ENCODE assay signal across 17 cellular contexts in the genomic region with DNA sequence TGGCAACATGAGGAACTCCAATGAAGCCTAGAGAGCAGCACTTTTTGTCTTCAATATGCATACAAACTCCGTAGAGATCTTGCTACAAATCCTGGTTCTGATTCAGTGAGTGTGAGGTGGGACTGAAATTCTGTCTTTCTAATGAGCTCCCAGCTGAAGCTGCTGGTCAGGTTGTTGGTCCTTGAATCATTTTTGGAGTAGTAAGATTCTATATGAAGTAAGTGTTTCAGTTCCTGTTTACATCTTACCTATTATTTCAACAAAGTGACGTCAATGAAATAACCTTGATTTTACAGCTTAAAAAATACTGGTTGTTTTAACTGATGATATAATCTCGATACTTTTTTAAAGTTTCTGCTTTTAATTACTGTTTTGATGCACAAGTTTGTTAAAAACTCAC. TPM values are rescaled to one million over a fixed set of nuclear protein-coding genes. Genes with fewer than 3 reads are reported as not detected.
DNase-seq lines count a peak whose midpoint lies in the region; ATAC-seq, FAIRE-seq and TF ChIP-seq lines count a peak whose summit lies in the region.
"Had no signal": no experiment of that assay in that cellular context is flagged by ENCODE, and none has a peak within 500 bp of the region (broad histone marks: within the 10 kb centered on the region; RNA-seq: fewer than 3 reads in every experiment).

No MANE protein-coding gene starts in this region.

- TF ChIP-seq POLR2A in GM12891 (IDR thresholded peaks at IDR 0.05; ENCODE audit: low read depth, low read length), result no peak
- TF ChIP-seq POLR2A in Peyer's patch (IDR thresholded peaks at IDR 0.05), result no peak
- TF ChIP-seq POLR2A in stomach (IDR thresholded peaks at IDR 0.05), result no peak

- H3K36me3 ChIP-seq in Peyer's patch, result no peaks in the 10 kb centered on the region
- H3K36me3 ChIP-seq in stomach, result peaks cover 0 to 23% (median 10%) of the 10 kb centered on the region in 4 donors
- H3K36me3 ChIP-seq: ovary, SJCRH30 had no signal

- H3K9me3 ChIP-seq in Peyer's patch, result no peaks in the 10 kb centered on the region
- H3K9me3 ChIP-seq in stomach, result no peaks in the 10 kb centered on the region
- H3K9me3 ChIP-seq: mucosa of descending colon, ovary, SJCRH30 had no signal

- no peak for TF ChIP-seq EP300 in stomach (IDR thresholded peaks at IDR 0.05)

- DNase-seq in GM12891 (ENCODE audit: insufficient read length, low spot score) (no peak), NCI-H1092 (lab: John Stamatoyannopoulos, UW) (no peak), Right ventricle myocardium inferior (ENCODE audit: missing footprints) (no peak), Peyer's patch (no peak), stomach (no peak)
- DNase-seq: activated CD4-positive, alpha-beta memory T cell treated with anti-CD3 and anti-CD28 coated beads for 36 hours; activated effector memory CD4-positive, alpha-beta T cell treated with Interleukin-2 at 50 U/mL for 16 hours; aorta; cortex of kidney; mucosa of descending colon; NK-92 treated with Interleukin-12 subunit alpha and Interleukin-12 subunit beta, amount 100 ng/mL, for 24 hours; ovary; SJCRH30 had no signal

- FAIRE-seq in GM12891 (lab: Jason Lieb, UNC), result peak; percentile 78

- H3K27me3 ChIP-seq in Peyer's patch (no peaks in the 10 kb centered on the region), stomach (no peaks in the 10 kb centered on the region)
- H3K27me3 ChIP-seq: ovary, SJCRH30 had no signal

- peak; percentile 57 for ATAC-seq in GM19043 (IDR thresholded peaks at IDR 0.05; ENCODE audit: low read depth, unreplicated experiment)
- ATAC-seq in HG02642 (IDR thresholded peaks at IDR 0.05; ENCODE audit: poor library complexity, unreplicated experiment), result peak; percentile 43
- ATAC-seq in HG03565 (IDR thresholded peaks at IDR 0.05; ENCODE audit: unreplicated experiment), result peak; percentile 47
- ATAC-seq in Right ventricle myocardium inferior, result no peak
- ATAC-seq: mucosa of descending colon had no signal

- TF ChIP-seq CTCF in Peyer's patch (IDR thresholded peaks at IDR 0.05), result no peak
- no peak for TF ChIP-seq CTCF in stomach (IDR thresholded peaks at IDR 0.05)

- H3K4me1 ChIP-seq in Peyer's patch, result peaks cover 0 to under 1% (median 0%) of the 10 kb centered on the region in 4 donors
- peaks cover 0 to 19% (median 1%) of the 10 kb centered on the region in 4 donors for H3K4me1 ChIP-seq in stomach
- H3K4me1 ChIP-seq: SJCRH30 had no signal

- WGBS in stomach, 5 donors, result 83 to 91% (median 90%) methylated on average over 3 of the region's 3 CpGs

- intact Hi-C loops in Right ventricle myocardium inferior (cut with DNase I) (no loop called here), stomach (cut with DNase I; ENCODE audit: low total_unique reads) (no loop called here)

- H3K27ac ChIP-seq in Peyer's patch (no peak overlapping the region), stomach (no peak overlapping the region)
- H3K27ac ChIP-seq: ovary, SJCRH30, skin epidermis had no signal

- H3K4me3 ChIP-seq in Peyer's patch, result no peak overlapping the region
- no peak overlapping the region for H3K4me3 ChIP-seq in stomach
- H3K4me3 ChIP-seq: mucosa of descending colon, ovary, SJCRH30, skin epidermis had no signal

TF ChIP-seq in GM12891, 5 proteins besides CTCF, POLR2A, EP300 and RAD21:
- TF ChIP-seq POU2F2 (IDR thresholded peaks at IDR 0.05; ENCODE audit: low read depth, low read length) (no peak), PAX5 (IDR thresholded peaks at IDR 0.05; ENCODE audit: insufficient read depth, low read length, severe bottlenecking) (no peak), POLR2AphosphoS5 (IDR thresholded peaks at IDR 0.05; ENCODE audit: low read depth, low read length) (no peak), TAF1 (IDR thresholded peaks at IDR 0.05; ENCODE audit: low read depth, low read length) (no peak), SPI1 (IDR thresholded peaks at IDR 0.05; ENCODE audit: low read depth, low read length) (peak; percentile 93)

RNA-seq across cellular contexts. Expression of a gene that starts 33.9 kb away (rescaled TPM):
- polyA plus RNA-seq in GM12891 (2012; ENCODE audit: low read depth, missing spikeins), result 13.6 TPM
- 13.8 TPM for total RNA-seq in Right ventricle myocardium inferior
- total RNA-seq in Peyer's patch, result 100 to 1,000 TPM in 1 of 4 donors, 10 to 100 TPM in 3; 11.0 to 105 (median 13.4) TPM
- 10 to 100 TPM; 11.7 to 77.9 (median 30.7) TPM for total RNA-seq in stomach
- 1 to 10 TPM; 7.5 to 7.9 (median 7.6) TPM for polyA plus RNA-seq in stomach
